ENCODE assay signal across 1 cellular context in genomic region chr4:88158038-88158359, GRCh38.
TF ChIP-seq lines count a peak whose summit lies in the region.

No MANE protein-coding gene starts in this region.

TF ChIP-seq in GM23338, 12 proteins besides CTCF, POLR2A, EP300 and RAD21 (continued from another document):
- TF ChIP-seq REST (IDR thresholded peaks at IDR 0.05; ENCODE audit: unreplicated experiment) (no peak), ETS1 (IDR thresholded peaks at IDR 0.05) (no peak), POLR2AphosphoS5 (IDR thresholded peaks at IDR 0.05; ENCODE audit: low read depth) (no peak)
